ENCODE assay signal across 9 cellular contexts in the genomic region with DNA sequence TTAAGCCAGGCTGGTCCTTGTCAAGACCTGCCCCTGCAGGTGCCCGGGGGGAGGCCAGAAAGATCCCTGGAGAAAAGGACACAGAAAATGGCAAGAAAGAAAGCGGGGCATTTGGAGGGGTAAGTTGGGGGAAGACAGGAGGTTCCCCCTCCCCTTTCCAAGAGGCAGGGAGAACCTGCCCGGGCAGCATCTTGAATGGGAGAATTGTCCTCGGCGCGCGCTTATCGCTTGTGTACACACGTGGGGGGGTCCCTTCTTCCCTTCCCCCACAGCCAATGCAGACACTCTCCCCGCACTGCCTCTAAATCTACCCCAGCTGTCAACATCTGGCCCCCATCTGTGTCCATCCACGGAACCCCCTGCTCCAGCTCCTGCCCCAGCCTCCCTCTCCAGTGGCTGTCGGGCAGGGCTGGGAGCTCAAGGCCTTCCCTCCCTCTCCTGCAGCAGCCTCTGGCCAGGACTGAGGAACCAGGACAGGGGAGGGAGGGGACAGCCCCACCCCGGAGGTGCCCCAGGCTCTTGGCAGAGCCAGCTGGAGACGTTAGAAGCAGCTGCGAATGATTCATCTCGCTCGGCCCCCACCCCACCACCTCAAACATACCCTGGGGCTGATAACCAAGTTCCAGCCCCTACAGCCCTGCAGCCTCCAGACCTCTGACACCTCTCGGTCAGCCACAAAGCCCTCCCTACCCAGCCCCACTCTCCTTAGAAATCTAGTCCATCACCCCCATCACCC. TPM values are rescaled to one million over a fixed set of nuclear protein-coding genes. Genes with fewer than 3 reads are reported as not detected.
DNase-seq lines count a peak whose midpoint lies in the region; ATAC-seq, FAIRE-seq and TF ChIP-seq lines count a peak whose summit lies in the region.
"Had no signal": no experiment of that assay in that cellular context is flagged by ENCODE, and none has a peak within 500 bp of the region (broad histone marks: within the 10 kb centered on the region; RNA-seq: fewer than 3 reads in every experiment).

No MANE protein-coding gene starts in this region.

- H3K27ac ChIP-seq in astrocyte (ENCODE audit: low read depth, low read length): peak overlapping the region; percentile 44
- H3K27ac ChIP-seq in left lung: peak overlapping the region in 1 of 2 donors; percentile 65

- H4K20me1 ChIP-seq in astrocyte (ENCODE audit: insufficient read depth, low read length): peaks cover 7% of the 10 kb centered on the region

- FAIRE-seq in astrocyte (lab: Jason Lieb, UNC): no peak
- FAIRE-seq: GM12878 had no signal

- peak overlapping the region; percentile 12 for H3K27ac Mint-ChIP-seq in astrocyte (ENCODE audit: unreplicated experiment)

- no peak for TF ChIP-seq CTCF in astrocyte (IDR thresholded peaks at IDR 0.05; ENCODE audit: insufficient read depth, low read depth, low read length)
- no peak for TF ChIP-seq CTCF in left lung (IDR thresholded peaks at IDR 0.05)
- TF ChIP-seq CTCF in GM20000 (IDR thresholded peaks at IDR 0.05; ENCODE audit: extremely low read depth, missing control alignments): no peak

- H3K36me3 Mint-ChIP-seq in astrocyte (ENCODE audit: low read depth, unreplicated experiment): peaks cover 15% of the 10 kb centered on the region

- peaks cover 20% of the 10 kb centered on the region for H3K4me1 Mint-ChIP-seq in astrocyte (ENCODE audit: low read depth, unreplicated experiment)

- peaks cover 2% of the 10 kb centered on the region for H3K9me3 Mint-ChIP-seq in astrocyte (ENCODE audit: unreplicated experiment)

- no peaks in the 10 kb centered on the region for H3K27me3 ChIP-seq in astrocyte (ENCODE audit: insufficient read depth, low read length)
- H3K27me3 ChIP-seq in left lung: no peaks in the 10 kb centered on the region

- H3K4me3 ChIP-seq in astrocyte (ENCODE audit: insufficient read depth, low read depth, low read length): no peak overlapping the region
- H3K4me3 ChIP-seq in left lung: no peak overlapping the region

- no peak overlapping the region for H2AFZ ChIP-seq in astrocyte (ENCODE audit: low read depth, low read length)

- H3K27me3 Mint-ChIP-seq in astrocyte (ENCODE audit: low read depth, unreplicated experiment): no peaks in the 10 kb centered on the region

- H3K4me3 Mint-ChIP-seq in astrocyte (ENCODE audit: unreplicated experiment): no peak overlapping the region

- no peak overlapping the region for H3K9ac ChIP-seq in astrocyte (ENCODE audit: low read length)

- no peaks in the 10 kb centered on the region for H3K9me3 ChIP-seq in astrocyte (ENCODE audit: insufficient read depth, low read depth, low read length)
- no peaks in the 10 kb centered on the region for H3K9me3 ChIP-seq in left lung

- peak; percentile 80 for ATAC-seq in left lung

- peak; percentile 90 for DNase-seq in AG20443 (ENCODE audit: low spot score)
- DNase-seq in Kasumi-1 (lab: John Stamatoyannopoulos, UW): peak; percentile 18 to 34
- peak; percentile 84 for DNase-seq in astrocyte (ENCODE audit: low read depth)
- DNase-seq in left lung: peak; percentile 85
- DNase-seq in medulla oblongata (ENCODE audit: extremely low spot score): no peak
- DNase-seq in GM20000 (ENCODE audit: low spot score): no peak
- no peak for DNase-seq in NCI-H1436 treated with DMSO at 0.1 percent for 48 hours (lab: John Stamatoyannopoulos, UW)
- DNase-seq in activated T-cell treated with anti-CD3 and anti-CD28 coated beads, Interleukin-2, amount 50 U/mL, for 1 hour: no peak

- intact Hi-C loops in left lung (cut with DNase I): loop anchor here in 1 of 2 donors (5.0 kb wide), 2 partner anchors 35 to 50 kb away; a partner anchor contains a TSS

- H3K36me3 ChIP-seq in astrocyte (ENCODE audit: insufficient read depth, low read length) (no peaks in the 10 kb centered on the region), left lung (peaks cover 0 to 27% of the 10 kb centered on the region in 2 donors)

- H3K4me1 ChIP-seq in astrocyte (ENCODE audit: insufficient read depth, low read length) (peaks cover 22% of the 10 kb centered on the region), left lung (peaks cover 24 to 51% of the 10 kb centered on the region in 2 donors)

- H3K79me2 ChIP-seq in astrocyte (ENCODE audit: insufficient read depth, low read length): no peaks in the 10 kb centered on the region

- peak overlapping the region; percentile 73 for H3K4me2 ChIP-seq in astrocyte (ENCODE audit: low read length)

RNA-seq across cellular contexts. Expression of a gene that starts 25.3 kb away (rescaled TPM):
- total RNA-seq in astrocyte (62.4 and 73.6 TPM in 2 replicates), left lung (10 to 100 TPM; 72.9 to 79.1 TPM)

RNA-seq across cellular contexts. Expression of a gene that starts 50.5 kb away (rescaled TPM):
- total RNA-seq in astrocyte (26.7 and 30.5 TPM in 2 replicates), left lung (10 to 100 TPM; 35.7 to 49.9 TPM)

Comparison
In these comparisons a context has a peak if more than half of its experiments do, and no peak if none do; other contexts are left out.
1. DNase-seq: peak in AG20443 (single experiment), Kasumi-1 (2 of 2), astrocyte (single experiment) and left lung (2 of 2); none in medulla oblongata (single experiment), GM20000 (single experiment), NCI-H1436 treated with DMSO at 0.1 percent for 48 hours (single experiment) and activated T-cell treated with anti-CD3 and anti-CD28 coated beads, Interleukin-2, amount 50 U/mL, for 1 hour (single experiment).